2 cellular contexts compared by ENCODE assay signal in the genomic region with DNA sequence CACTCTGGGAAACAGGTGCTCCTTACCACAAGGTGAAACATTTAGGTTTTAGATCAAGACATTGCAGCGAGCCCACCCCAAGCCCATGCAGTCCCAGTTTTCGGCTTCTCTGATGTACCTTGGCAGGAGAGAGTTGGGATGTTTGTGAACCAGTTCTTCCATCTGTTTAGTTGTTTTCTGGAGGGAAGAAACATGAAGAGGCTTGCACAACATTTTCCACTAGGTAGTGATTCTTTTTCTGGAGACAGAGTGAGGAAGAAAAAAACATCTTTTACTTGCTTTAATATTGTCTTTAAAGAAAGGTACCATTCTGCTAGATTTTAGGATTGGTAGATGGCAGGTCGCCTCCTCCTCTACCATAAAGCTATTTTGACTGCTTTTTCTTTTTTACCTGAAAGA.
TF ChIP-seq lines count a peak whose summit lies in the region.

No MANE protein-coding gene starts in this region.

TF ChIP-seq in WTC11, 78 proteins besides CTCF, POLR2A, EP300 and RAD21 (continued from another document):
- TF ChIP-seq, protein P1, sequence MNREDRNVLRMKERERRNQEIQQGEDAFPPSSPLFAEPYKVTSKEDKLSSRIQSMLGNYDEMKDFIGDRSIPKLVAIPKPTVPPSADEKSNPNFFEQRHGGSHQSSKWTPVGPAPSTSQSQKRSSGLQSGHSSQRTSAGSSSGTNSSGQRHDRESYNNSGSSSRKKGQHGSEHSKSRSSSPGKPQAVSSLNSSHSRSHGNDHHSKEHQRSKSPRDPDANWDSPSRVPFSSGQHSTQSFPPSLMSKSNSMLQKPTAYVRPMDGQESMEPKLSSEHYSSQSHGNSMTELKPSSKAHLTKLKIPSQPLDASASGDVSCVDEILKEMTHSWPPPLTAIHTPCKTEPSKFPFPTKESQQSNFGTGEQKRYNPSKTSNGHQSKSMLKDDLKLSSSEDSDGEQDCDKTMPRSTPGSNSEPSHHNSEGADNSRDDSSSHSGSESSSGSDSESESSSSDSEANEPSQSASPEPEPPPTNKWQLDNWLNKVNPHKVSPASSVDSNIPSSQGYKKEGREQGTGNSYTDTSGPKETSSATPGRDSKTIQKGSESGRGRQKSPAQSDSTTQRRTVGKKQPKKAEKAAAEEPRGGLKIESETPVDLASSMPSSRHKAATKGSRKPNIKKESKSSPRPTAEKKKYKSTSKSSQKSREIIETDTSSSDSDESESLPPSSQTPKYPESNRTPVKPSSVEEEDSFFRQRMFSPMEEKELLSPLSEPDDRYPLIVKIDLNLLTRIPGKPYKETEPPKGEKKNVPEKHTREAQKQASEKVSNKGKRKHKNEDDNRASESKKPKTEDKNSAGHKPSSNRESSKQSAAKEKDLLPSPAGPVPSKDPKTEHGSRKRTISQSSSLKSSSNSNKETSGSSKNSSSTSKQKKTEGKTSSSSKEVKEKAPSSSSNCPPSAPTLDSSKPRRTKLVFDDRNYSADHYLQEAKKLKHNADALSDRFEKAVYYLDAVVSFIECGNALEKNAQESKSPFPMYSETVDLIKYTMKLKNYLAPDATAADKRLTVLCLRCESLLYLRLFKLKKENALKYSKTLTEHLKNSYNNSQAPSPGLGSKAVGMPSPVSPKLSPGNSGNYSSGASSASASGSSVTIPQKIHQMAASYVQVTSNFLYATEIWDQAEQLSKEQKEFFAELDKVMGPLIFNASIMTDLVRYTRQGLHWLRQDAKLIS (CRISPR knock-in tag; IDR thresholded peaks at IDR 0.05; ENCODE audit: borderline replicate concordance): no peak
- TF ChIP-seq, protein P2, sequence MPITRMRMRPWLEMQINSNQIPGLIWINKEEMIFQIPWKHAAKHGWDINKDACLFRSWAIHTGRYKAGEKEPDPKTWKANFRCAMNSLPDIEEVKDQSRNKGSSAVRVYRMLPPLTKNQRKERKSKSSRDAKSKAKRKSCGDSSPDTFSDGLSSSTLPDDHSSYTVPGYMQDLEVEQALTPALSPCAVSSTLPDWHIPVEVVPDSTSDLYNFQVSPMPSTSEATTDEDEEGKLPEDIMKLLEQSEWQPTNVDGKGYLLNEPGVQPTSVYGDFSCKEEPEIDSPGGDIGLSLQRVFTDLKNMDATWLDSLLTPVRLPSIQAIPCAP (CRISPR knock-in tag; IDR thresholded peaks at IDR 0.05): no peak
- no peak for TF ChIP-seq MYBL2 (CRISPR knock-in tag; IDR thresholded peaks at IDR 0.05)
- TF ChIP-seq, protein P3, sequence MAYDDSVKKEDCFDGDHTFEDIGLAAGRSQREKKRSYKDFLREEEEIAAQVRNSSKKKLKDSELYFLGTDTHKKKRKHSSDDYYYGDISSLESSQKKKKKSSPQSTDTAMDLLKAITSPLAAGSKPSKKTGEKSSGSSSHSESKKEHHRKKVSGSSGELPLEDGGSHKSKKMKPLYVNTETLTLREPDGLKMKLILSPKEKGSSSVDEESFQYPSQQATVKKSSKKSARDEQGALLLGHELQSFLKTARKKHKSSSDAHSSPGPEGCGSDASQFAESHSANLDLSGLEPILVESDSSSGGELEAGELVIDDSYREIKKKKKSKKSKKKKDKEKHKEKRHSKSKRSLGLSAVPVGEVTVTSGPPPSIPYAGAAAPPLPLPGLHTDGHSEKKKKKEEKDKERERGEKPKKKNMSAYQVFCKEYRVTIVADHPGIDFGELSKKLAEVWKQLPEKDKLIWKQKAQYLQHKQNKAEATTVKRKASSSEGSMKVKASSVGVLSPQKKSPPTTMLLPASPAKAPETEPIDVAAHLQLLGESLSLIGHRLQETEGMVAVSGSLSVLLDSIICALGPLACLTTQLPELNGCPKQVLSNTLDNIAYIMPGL (CRISPR knock-in tag; IDR thresholded peaks at IDR 0.05): no peak
- TF ChIP-seq TCF7 (CRISPR knock-in tag; IDR thresholded peaks at IDR 0.05; ENCODE audit: low read depth): no peak
- no peak for TF ChIP-seq GRHL2 (CRISPR knock-in tag; IDR thresholded peaks at IDR 0.05; ENCODE audit: insufficient replicate concordance, severe bottlenecking)
- TF ChIP-seq, protein P4, sequence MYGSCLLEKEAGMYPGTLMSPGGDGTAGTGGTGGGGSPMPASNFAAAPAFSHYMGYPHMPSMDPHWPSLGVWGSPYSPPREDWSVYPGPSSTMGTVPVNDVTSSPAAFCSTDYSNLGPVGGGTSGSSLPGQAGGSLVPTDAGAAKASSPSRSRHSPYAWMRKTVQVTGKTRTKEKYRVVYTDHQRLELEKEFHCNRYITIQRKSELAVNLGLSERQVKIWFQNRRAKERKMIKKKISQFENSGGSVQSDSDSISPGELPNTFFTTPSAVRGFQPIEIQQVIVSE (CRISPR knock-in tag; IDR thresholded peaks at IDR 0.05; ENCODE audit: borderline replicate concordance): no peak
- no peak for TF ChIP-seq ATF1 (CRISPR knock-in tag; IDR thresholded peaks at IDR 0.05)
- TF ChIP-seq ESRRA (CRISPR knock-in tag; IDR thresholded peaks at IDR 0.05; ENCODE audit: borderline replicate concordance): no peak
- TF ChIP-seq, protein P5, sequence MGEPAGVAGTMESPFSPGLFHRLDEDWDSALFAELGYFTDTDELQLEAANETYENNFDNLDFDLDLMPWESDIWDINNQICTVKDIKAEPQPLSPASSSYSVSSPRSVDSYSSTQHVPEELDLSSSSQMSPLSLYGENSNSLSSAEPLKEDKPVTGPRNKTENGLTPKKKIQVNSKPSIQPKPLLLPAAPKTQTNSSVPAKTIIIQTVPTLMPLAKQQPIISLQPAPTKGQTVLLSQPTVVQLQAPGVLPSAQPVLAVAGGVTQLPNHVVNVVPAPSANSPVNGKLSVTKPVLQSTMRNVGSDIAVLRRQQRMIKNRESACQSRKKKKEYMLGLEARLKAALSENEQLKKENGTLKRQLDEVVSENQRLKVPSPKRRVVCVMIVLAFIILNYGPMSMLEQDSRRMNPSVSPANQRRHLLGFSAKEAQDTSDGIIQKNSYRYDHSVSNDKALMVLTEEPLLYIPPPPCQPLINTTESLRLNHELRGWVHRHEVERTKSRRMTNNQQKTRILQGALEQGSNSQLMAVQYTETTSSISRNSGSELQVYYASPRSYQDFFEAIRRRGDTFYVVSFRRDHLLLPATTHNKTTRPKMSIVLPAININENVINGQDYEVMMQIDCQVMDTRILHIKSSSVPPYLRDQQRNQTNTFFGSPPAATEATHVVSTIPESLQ (CRISPR knock-in tag; IDR thresholded peaks at IDR 0.05): no peak
- TF ChIP-seq NR3C1 (CRISPR knock-in tag; conservative IDR thresholded peaks at IDR 0.05; ENCODE audit: low read depth): no peak
- TF ChIP-seq TEAD4 (CRISPR knock-in tag; IDR thresholded peaks at IDR 0.05): no peak
- TF ChIP-seq NFYB (CRISPR knock-in tag; conservative IDR thresholded peaks at IDR 0.05; ENCODE audit: low read depth): no peak

TF ChIP-seq in liver, 16 proteins besides CTCF, POLR2A, EP300 and RAD21 (continued from another document):
- TF ChIP-seq, protein P6, sequence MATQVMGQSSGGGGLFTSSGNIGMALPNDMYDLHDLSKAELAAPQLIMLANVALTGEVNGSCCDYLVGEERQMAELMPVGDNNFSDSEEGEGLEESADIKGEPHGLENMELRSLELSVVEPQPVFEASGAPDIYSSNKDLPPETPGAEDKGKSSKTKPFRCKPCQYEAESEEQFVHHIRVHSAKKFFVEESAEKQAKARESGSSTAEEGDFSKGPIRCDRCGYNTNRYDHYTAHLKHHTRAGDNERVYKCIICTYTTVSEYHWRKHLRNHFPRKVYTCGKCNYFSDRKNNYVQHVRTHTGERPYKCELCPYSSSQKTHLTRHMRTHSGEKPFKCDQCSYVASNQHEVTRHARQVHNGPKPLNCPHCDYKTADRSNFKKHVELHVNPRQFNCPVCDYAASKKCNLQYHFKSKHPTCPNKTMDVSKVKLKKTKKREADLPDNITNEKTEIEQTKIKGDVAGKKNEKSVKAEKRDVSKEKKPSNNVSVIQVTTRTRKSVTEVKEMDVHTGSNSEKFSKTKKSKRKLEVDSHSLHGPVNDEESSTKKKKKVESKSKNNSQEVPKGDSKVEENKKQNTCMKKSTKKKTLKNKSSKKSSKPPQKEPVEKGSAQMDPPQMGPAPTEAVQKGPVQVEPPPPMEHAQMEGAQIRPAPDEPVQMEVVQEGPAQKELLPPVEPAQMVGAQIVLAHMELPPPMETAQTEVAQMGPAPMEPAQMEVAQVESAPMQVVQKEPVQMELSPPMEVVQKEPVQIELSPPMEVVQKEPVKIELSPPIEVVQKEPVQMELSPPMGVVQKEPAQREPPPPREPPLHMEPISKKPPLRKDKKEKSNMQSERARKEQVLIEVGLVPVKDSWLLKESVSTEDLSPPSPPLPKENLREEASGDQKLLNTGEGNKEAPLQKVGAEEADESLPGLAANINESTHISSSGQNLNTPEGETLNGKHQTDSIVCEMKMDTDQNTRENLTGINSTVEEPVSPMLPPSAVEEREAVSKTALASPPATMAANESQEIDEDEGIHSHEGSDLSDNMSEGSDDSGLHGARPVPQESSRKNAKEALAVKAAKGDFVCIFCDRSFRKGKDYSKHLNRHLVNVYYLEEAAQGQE (IDR thresholded peaks at IDR 0.05): no peak
- TF ChIP-seq, protein P7, sequence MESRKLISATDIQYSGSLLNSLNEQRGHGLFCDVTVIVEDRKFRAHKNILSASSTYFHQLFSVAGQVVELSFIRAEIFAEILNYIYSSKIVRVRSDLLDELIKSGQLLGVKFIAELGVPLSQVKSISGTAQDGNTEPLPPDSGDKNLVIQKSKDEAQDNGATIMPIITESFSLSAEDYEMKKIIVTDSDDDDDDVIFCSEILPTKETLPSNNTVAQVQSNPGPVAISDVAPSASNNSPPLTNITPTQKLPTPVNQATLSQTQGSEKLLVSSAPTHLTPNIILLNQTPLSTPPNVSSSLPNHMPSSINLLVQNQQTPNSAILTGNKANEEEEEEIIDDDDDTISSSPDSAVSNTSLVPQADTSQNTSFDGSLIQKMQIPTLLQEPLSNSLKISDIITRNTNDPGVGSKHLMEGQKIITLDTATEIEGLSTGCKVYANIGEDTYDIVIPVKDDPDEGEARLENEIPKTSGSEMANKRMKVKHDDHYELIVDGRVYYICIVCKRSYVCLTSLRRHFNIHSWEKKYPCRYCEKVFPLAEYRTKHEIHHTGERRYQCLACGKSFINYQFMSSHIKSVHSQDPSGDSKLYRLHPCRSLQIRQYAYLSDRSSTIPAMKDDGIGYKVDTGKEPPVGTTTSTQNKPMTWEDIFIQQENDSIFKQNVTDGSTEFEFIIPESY (IDR thresholded peaks at IDR 0.05): no peak
- TF ChIP-seq HNF4A (conservative IDR thresholded peaks at IDR 0.05): no peak
- TF ChIP-seq NR2F2 (IDR thresholded peaks at IDR 0.05): no peak
- no peak for TF ChIP-seq EGR1 (IDR thresholded peaks at IDR 0.05; ENCODE audit: low read depth in 2 of 2)
- no peak for TF ChIP-seq YY1 (IDR thresholded peaks at IDR 0.05)
- TF ChIP-seq, protein P8, sequence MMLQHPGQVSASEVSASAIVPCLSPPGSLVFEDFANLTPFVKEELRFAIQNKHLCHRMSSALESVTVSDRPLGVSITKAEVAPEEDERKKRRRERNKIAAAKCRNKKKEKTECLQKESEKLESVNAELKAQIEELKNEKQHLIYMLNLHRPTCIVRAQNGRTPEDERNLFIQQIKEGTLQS (IDR thresholded peaks at IDR 0.05): no peak
- no peak for TF ChIP-seq TAF1 (conservative IDR thresholded peaks at IDR 0.05)
